In genomic region chr16:1533443-1533951, GRCh38 we compare ENCODE assay signal across 9 cellular contexts. TPM values are rescaled to one million over a fixed set of nuclear protein-coding genes. Genes with fewer than 3 reads are reported as not detected.
DNase-seq lines count a peak whose midpoint lies in the region; ATAC-seq, FAIRE-seq and TF ChIP-seq lines count a peak whose summit lies in the region.
"Had no signal": no experiment of that assay in that cellular context is flagged by ENCODE, and none has a peak within 500 bp of the region (broad histone marks: within the 10 kb centered on the region; RNA-seq: fewer than 3 reads in every experiment).

TSS of gene TMEM204 (plus strand) at chr16:1533666. CDS start at chr16:1534276, 610 bp downstream.

- POLR2A ChIA-PET in HEK293T (lab: Yijun Ruan, JAX): no interaction called here

- H3K9me3 ChIP-seq in sigmoid colon: no peaks in the 10 kb centered on the region

- H3K27ac ChIP-seq in sigmoid colon: peak within 1 kb of the TSS; percentile 83 to 89 (median 88)
- H3K27ac ChIP-seq: HL-60 had no signal

- TF ChIP-seq EP300 in sigmoid colon (IDR thresholded peaks at IDR 0.05): no peak

- H3K4me3 ChIP-seq in GM08714 (ENCODE audit: low read length): peak within 1 kb of the TSS; percentile 39; the same call in 1 of the 2 replicates
- H3K4me3 ChIP-seq in sigmoid colon: peak within 1 kb of the TSS; percentile 54 to 70 (median 59)

- peaks cover 14 to 31% (median 18%) of the 10 kb centered on the region in 4 donors for H3K36me3 ChIP-seq in sigmoid colon

- FAIRE-seq in HTR-8/SVneo (lab: Jason Lieb, UNC): no peak

- H3K27me3 ChIP-seq in sigmoid colon: no peaks in the 10 kb centered on the region

- 40 to 72% methylated on average over 27 of the region's 27 CpGs for WGBS in sigmoid colon, 2 donors

- peak; percentile 31 to 32 for TF ChIP-seq POLR2A in sigmoid colon (IDR thresholded peaks at IDR 0.05)

- peak; percentile 65 for ATAC-seq in Right ventricle myocardium inferior

- H3K4me1 ChIP-seq in sigmoid colon: peaks cover 0 to 83% (median 77%) of the 10 kb centered on the region in 4 donors

- DNase-seq in activated T-helper 1 cell treated with Interleukin-2 at 50 U/mL for 16 hours (ENCODE audit: low read depth) (peak; percentile 56), Right ventricle myocardium inferior (ENCODE audit: missing footprints) (peak; percentile 87), sigmoid colon (peak; percentile 95), HEK293T (ENCODE audit: extremely low spot score) (no peak), A172 (ENCODE audit: low spot score) (no peak), SW480 (ENCODE audit: low spot score) (no peak), HTR-8/SVneo (ENCODE audit: insufficient read length, low spot score) (no peak)

- intact Hi-C loops in Right ventricle myocardium inferior (cut with DNase I) (loop anchor here (2.0 to 5.0 kb wide), 2 partner anchors 21 to 79 kb away; partner anchors contain the start of genes CRAMP1 and IFT140), sigmoid colon (cut with DNase I) (loop anchor here (2.0 to 5.0 kb wide), 2 partner anchors 77 to 111 kb away; partner anchors contain the start of gene UQCC4)

- TF ChIP-seq CTCF in sigmoid colon (IDR thresholded peaks at IDR 0.05): no peak

- CTCF ChIA-PET in HEK293T (lab: Yijun Ruan, JAX): no interaction called here

TF ChIP-seq in HEK293T, 16 proteins besides CTCF, POLR2A, EP300 and RAD21:
- TF ChIP-seq NFRKB (IDR thresholded peaks at IDR 0.05) (no peak), L3MBTL2 (conservative IDR thresholded peaks at IDR 0.05) (no peak)

RNA-seq across cellular contexts. Expression of gene TMEM204, which starts in this region (rescaled TPM):
- total RNA-seq in Right ventricle myocardium inferior: 30.7 TPM
- 10 to 100 TPM; 38.0 to 46.0 (median 42.3) TPM for total RNA-seq in sigmoid colon
- 10 to 100 TPM in 2 of 3 donors, 1 to 10 TPM in 1; 2.5 to 16.2 (median 15.7) TPM for polyA plus RNA-seq in sigmoid colon
- total RNA-seq in A172 (2014; rRNA removed; shearing (Covaris generic)): 0.17 TPM in 1 of 2 replicates, not detected in the other

Comparison
In these comparisons a context has a peak if more than half of its experiments do, and no peak if none do; other contexts are left out.
1. RNA of gene TMEM204 (total RNA-seq): 38.0 to 46.0 TPM in sigmoid colon and 30.7 TPM in Right ventricle myocardium inferior (single experiment); 0.17 TPM in A172; every median in the first group is over 10 times any median in the second.
2. DNase-seq: peak in activated T-helper 1 cell treated with Interleukin-2 at 50 U/mL for 16 hours (single experiment), Right ventricle myocardium inferior (single experiment) and sigmoid colon (single experiment); none in HEK293T (single experiment), A172 (single experiment), SW480 (single experiment) and HTR-8/SVneo (single experiment).